In the genomic region with DNA sequence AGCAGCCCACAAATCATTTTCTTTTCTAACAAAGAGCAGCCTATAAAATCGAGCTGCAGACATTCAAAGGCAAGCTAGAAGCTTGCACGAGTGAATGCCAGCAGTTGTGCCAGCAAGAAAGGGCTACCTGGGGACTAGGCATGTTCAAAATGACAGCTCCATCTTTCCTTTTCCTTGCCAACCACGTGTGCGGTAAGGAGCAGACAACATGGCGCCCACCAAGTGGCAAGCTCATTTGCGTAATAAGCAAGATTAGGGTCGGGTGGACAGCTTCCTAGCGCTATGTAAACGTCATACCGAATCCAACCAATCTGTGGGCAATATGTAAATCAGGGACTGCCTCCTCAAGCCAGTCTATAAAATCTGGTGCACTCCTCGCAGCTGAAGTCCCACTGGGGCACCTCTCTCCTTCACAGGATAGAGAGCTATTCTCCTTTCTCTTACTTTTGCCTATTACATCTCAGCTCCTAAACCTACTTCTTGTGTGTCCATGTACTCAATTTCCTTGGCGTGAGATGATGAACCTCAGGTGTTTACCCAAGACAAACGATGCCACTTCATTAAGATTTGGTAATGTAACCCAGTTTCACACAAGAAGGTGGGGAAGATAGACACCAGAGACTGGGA, we compare ENCODE assay signal across 2 cellular contexts.
TF ChIP-seq lines count a peak whose summit lies in the region.

No MANE protein-coding gene starts in this region.

TF ChIP-seq in IMR-90, 13 proteins besides CTCF, POLR2A, EP300 and RAD21:
- no peak for TF ChIP-seq RCOR1 (IDR thresholded peaks at IDR 0.05; ENCODE audit: insufficient replicate concordance, low read length)
- no peak for TF ChIP-seq RFX5 (IDR thresholded peaks at IDR 0.05; ENCODE audit: low read depth, low read length)
- TF ChIP-seq, protein P1, sequence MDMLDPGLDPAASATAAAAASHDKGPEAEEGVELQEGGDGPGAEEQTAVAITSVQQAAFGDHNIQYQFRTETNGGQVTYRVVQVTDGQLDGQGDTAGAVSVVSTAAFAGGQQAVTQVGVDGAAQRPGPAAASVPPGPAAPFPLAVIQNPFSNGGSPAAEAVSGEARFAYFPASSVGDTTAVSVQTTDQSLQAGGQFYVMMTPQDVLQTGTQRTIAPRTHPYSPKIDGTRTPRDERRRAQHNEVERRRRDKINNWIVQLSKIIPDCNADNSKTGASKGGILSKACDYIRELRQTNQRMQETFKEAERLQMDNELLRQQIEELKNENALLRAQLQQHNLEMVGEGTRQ (IDR thresholded peaks at IDR 0.05; ENCODE audit: low read depth, low read length): no peak
- TF ChIP-seq FOS (IDR thresholded peaks at IDR 0.05; ENCODE audit: low read depth, low read length): no peak
- TF ChIP-seq, protein P2, sequence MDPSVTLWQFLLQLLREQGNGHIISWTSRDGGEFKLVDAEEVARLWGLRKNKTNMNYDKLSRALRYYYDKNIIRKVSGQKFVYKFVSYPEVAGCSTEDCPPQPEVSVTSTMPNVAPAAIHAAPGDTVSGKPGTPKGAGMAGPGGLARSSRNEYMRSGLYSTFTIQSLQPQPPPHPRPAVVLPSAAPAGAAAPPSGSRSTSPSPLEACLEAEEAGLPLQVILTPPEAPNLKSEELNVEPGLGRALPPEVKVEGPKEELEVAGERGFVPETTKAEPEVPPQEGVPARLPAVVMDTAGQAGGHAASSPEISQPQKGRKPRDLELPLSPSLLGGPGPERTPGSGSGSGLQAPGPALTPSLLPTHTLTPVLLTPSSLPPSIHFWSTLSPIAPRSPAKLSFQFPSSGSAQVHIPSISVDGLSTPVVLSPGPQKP (IDR thresholded peaks at IDR 0.05; ENCODE audit: borderline replicate concordance, low read depth, low read length): no peak
- no peak for TF ChIP-seq MAFK (IDR thresholded peaks at IDR 0.05; ENCODE audit: low read depth, low read length)
- no peak for TF ChIP-seq SMC3 (IDR thresholded peaks at IDR 0.05; ENCODE audit: low read depth, low read length)
- TF ChIP-seq MAZ (IDR thresholded peaks at IDR 0.05; ENCODE audit: borderline replicate concordance, low read depth, low read length): no peak
- TF ChIP-seq CHD1 (IDR thresholded peaks at IDR 0.05; ENCODE audit: low read depth, low read length): no peak
- TF ChIP-seq CEBPB (IDR thresholded peaks at IDR 0.05; ENCODE audit: low read depth, low read length): no peak
- no peak for TF ChIP-seq BHLHE40 (IDR thresholded peaks at IDR 0.05; ENCODE audit: low read depth, low read length)
- TF ChIP-seq NFE2L2 (IDR thresholded peaks at IDR 0.05; ENCODE audit: low read depth, low read length): no peak
- TF ChIP-seq MXI1 (IDR thresholded peaks at IDR 0.05; ENCODE audit: borderline replicate concordance, low read depth, low read length): no peak

TF ChIP-seq in H1, 55 proteins besides CTCF, POLR2A, EP300 and RAD21:
- no peak for TF ChIP-seq NRF1 (IDR thresholded peaks at IDR 0.05; ENCODE audit: low read depth, low read length)
- TF ChIP-seq CTBP2 (IDR thresholded peaks at IDR 0.05; ENCODE audit: borderline replicate concordance, insufficient read depth, insufficient read length, low read length): no peak
